In genomic region chr2:96485350-96485749, GRCh38 we compare ENCODE assay signal across 1 cellular context.
TF ChIP-seq lines count a peak whose summit lies in the region.

No MANE protein-coding gene starts in this region.

TF ChIP-seq in H1, 55 proteins besides CTCF, POLR2A, EP300 and RAD21:
- no peak for TF ChIP-seq CREB1 (IDR thresholded peaks at IDR 0.05)
- TF ChIP-seq EZH2 (IDR thresholded peaks at IDR 0.05; ENCODE audit: low read depth, low read length, severe bottlenecking), result no peak
- no peak for TF ChIP-seq SP4 (IDR thresholded peaks at IDR 0.05; ENCODE audit: low read length)
- TF ChIP-seq POU5F1 (IDR thresholded peaks at IDR 0.05; ENCODE audit: low read depth, low read length), result no peak
- no peak for TF ChIP-seq ZNF274 (IDR thresholded peaks at IDR 0.05; ENCODE audit: borderline replicate concordance, extremely low read depth, low read length)
- TF ChIP-seq CHD2 (IDR thresholded peaks at IDR 0.05; ENCODE audit: low read length), result no peak
- TF ChIP-seq CBX8 (IDR thresholded peaks at IDR 0.05; ENCODE audit: borderline replicate concordance, low read depth, low read length), result no peak
- no peak for TF ChIP-seq POLR2AphosphoS5 (IDR thresholded peaks at IDR 0.05; ENCODE audit: low read depth, low read length)
